In genomic region chr3:115100172-115100571, GRCh38 we compare ENCODE assay signal across 8 cellular contexts. TPM values are rescaled to one million over a fixed set of nuclear protein-coding genes. Genes with fewer than 3 reads are reported as not detected.
DNase-seq lines count a peak whose midpoint lies in the region; ATAC-seq and TF ChIP-seq lines count a peak whose summit lies in the region.

No MANE protein-coding gene starts in this region.

- peaks cover 5% of the 10 kb centered on the region for H3K79me2 ChIP-seq in parathyroid adenoma

- CTCF ChIA-PET in activated CD8-positive, alpha-beta T cell treated with anti-CD3 and anti-CD28 coated beads, Interleukin-2, amount 10 ng/mL, durations not matched to agents 7 days and 5 days (lab: Charles Lee), result interaction anchor here (0.6 to 2.9 kb wide), 8 partner anchors 9 to 538 kb away, joined by 4 to 12 read pairs (median 4); no protein-coding TSS in a partner anchor
- CTCF ChIA-PET in RWPE1 (lab: Yijun Ruan, JAX), result interaction anchor here (0.7 kb wide), 1 partner anchor 19 kb away, joined by 3 read pairs; no protein-coding TSS in a partner anchor

- H3K9ac ChIP-seq in ES-I3 (ENCODE audit: low read depth, low read length) (peak overlapping the region; percentile 19), parathyroid adenoma (no peak overlapping the region)

- no peaks in the 10 kb centered on the region for H3K36me3 ChIP-seq in ES-I3 (ENCODE audit: insufficient read depth, low read length)
- no peaks in the 10 kb centered on the region for H3K36me3 ChIP-seq in parathyroid adenoma (ENCODE audit: control insufficient read depth, insufficient read depth, low read length)

- ATAC-seq in GM21723 (IDR thresholded peaks at IDR 0.05; ENCODE audit: unreplicated experiment), result peak; percentile 75
- peak; percentile 90 for ATAC-seq in activated CD8-positive, alpha-beta T cell treated with anti-CD3 and anti-CD28 coated beads, Interleukin-2, amount 10 ng/mL, durations not matched to agents 7 days and 5 days

- H3K4me1 Mint-ChIP-seq in activated CD8-positive, alpha-beta T cell treated with anti-CD3 and anti-CD28 coated beads, Interleukin-2, amount 10 ng/mL, durations not matched to agents 7 days and 5 days (ENCODE audit: low read depth), result peaks cover 19% of the 10 kb centered on the region

- H3K9me3 ChIP-seq in ES-I3 (ENCODE audit: control insufficient read depth, insufficient read depth, low read length) (no peaks in the 10 kb centered on the region), parathyroid adenoma (ENCODE audit: control insufficient read depth, low read length) (no peaks in the 10 kb centered on the region)

- H2AFZ ChIP-seq in parathyroid adenoma, result peak overlapping the region; percentile 45

- peak; percentile 94 for DNase-seq in NCI-H146 (lab: John Stamatoyannopoulos, UW)
- peak; percentile 46 for DNase-seq in activated CD8-positive, alpha-beta T cell treated with anti-CD3 and anti-CD28 coated beads, Interleukin-2, amount 10 ng/mL, durations not matched to agents 7 days and 5 days
- peak; percentile 61 for DNase-seq in glomerular visceral epithelial cell (ENCODE audit: extremely low spot score)
- no peak for DNase-seq in RWPE1 (ENCODE audit: low spot score)
- no peak for DNase-seq in NK-92 treated with Interleukin-12 subunit alpha and Interleukin-12 subunit beta, amount 100 ng/mL, for 24 hours (lab: John Stamatoyannopoulos, UW)

- no peaks in the 10 kb centered on the region for H3K9me3 Mint-ChIP-seq in activated CD8-positive, alpha-beta T cell treated with anti-CD3 and anti-CD28 coated beads, Interleukin-2, amount 10 ng/mL, durations not matched to agents 7 days and 5 days (ENCODE audit: insufficient read depth)

- no peaks in the 10 kb centered on the region for H3K27me3 ChIP-seq in parathyroid adenoma (ENCODE audit: control insufficient read depth, insufficient read depth, low read length)

- peaks cover 8% of the 10 kb centered on the region; the same call in 1 of the 2 replicates for H3K4me1 ChIP-seq in ES-I3 (ENCODE audit: insufficient read depth, low read length)
- peaks cover 2% of the 10 kb centered on the region for H3K4me1 ChIP-seq in parathyroid adenoma

- H3K4me3 ChIP-seq in parathyroid adenoma (ENCODE audit: low read depth, low read length), result peak overlapping the region; percentile 33

- POLR2A ChIA-PET in activated CD8-positive, alpha-beta T cell treated with anti-CD3 and anti-CD28 coated beads, Interleukin-2, amount 10 ng/mL, durations not matched to agents 7 days and 5 days (lab: Charles Lee), result interaction anchor here (0.6 to 1.1 kb wide), 2 partner anchors 46 to 872 kb away, joined by 3 to 6 read pairs; no protein-coding TSS in a partner anchor
- POLR2A ChIA-PET in RWPE1 (lab: Yijun Ruan, JAX; ENCODE audit: low non-redundant PET), result no interaction called here

- peaks cover 8% of the 10 kb centered on the region for H3K36me3 Mint-ChIP-seq in activated CD8-positive, alpha-beta T cell treated with anti-CD3 and anti-CD28 coated beads, Interleukin-2, amount 10 ng/mL, durations not matched to agents 7 days and 5 days (ENCODE audit: low read depth)

- H3K4me3 Mint-ChIP-seq in activated CD8-positive, alpha-beta T cell treated with anti-CD3 and anti-CD28 coated beads, Interleukin-2, amount 10 ng/mL, durations not matched to agents 7 days and 5 days, result peak overlapping the region; percentile 75

- TF ChIP-seq CTCF in parathyroid adenoma (IDR thresholded peaks at IDR 0.05) (no peak), RWPE1 (conservative IDR thresholded peaks at IDR 0.05; ENCODE audit: low read depth) (no peak)

- H3K27ac Mint-ChIP-seq in activated CD8-positive, alpha-beta T cell treated with anti-CD3 and anti-CD28 coated beads, Interleukin-2, amount 10 ng/mL, durations not matched to agents 7 days and 5 days, result peak overlapping the region; percentile 78

- peak overlapping the region; percentile 30 for H3K27ac ChIP-seq in parathyroid adenoma
- H3K27ac ChIP-seq in RWPE1, result no peak overlapping the region

- peak overlapping the region; percentile 48 for H3K4me2 ChIP-seq in parathyroid adenoma (ENCODE audit: low read length)

- H3K27me3 Mint-ChIP-seq in activated CD8-positive, alpha-beta T cell treated with anti-CD3 and anti-CD28 coated beads, Interleukin-2, amount 10 ng/mL, durations not matched to agents 7 days and 5 days (ENCODE audit: low read depth), result no peaks in the 10 kb centered on the region

RNA-seq across cellular contexts. Expression of gene ZBTB20, which starts 46.9 kb away (rescaled TPM):
- total RNA-seq in activated CD8-positive, alpha-beta T cell treated with anti-CD3 and anti-CD28 coated beads, Interleukin-2, amount 10 ng/mL, durations not matched to agents 7 days and 5 days, result 1 to 10 TPM; 8.1 TPM

Comparison
In these comparisons a context has a peak if more than half of its experiments do, and no peak if none do; other contexts are left out.
1. DNase-seq: peak in NCI-H146 (single experiment), activated CD8-positive, alpha-beta T cell treated with anti-CD3 and anti-CD28 coated beads, Interleukin-2, amount 10 ng/mL, durations not matched to agents 7 days and 5 days (single experiment) and glomerular visceral epithelial cell (single experiment); none in RWPE1 (single experiment) and NK-92 treated with Interleukin-12 subunit alpha and Interleukin-12 subunit beta, amount 100 ng/mL, for 24 hours (single experiment).